ENCODE assay signal across 18 cellular contexts in the genomic region with DNA sequence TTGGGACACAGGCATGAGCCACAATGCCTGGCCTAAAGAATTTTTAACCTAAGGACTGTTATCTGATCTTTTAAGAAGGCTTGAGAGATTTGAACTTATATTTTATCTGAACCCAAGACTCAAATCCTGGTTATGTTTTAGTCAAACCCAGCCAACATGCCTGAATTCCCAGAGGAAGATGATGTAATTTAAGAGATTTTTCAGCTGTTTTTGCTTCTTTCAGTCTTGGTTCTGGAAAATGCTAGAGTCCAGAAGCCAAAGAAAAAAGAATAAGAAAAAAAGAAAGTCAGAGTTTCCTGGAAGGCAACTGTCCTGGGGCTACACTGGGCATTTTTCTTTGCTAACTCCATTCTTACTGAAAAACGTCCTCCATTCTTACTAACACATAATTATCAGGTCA.
"Had no signal": no experiment of that assay in that cellular context is flagged by ENCODE, and none has a peak within 500 bp of the region (broad histone marks: within the 10 kb centered on the region; RNA-seq: fewer than 3 reads in every experiment).

No MANE protein-coding gene starts in this region.

- H3K27me3 ChIP-seq: adrenal gland, body of pancreas, hepatocyte, stomach, tibial nerve, vagina had no signal

- H3K36me3 ChIP-seq: adrenal gland, stomach, tibial nerve, vagina had no signal

- H3K4me3 ChIP-seq: adrenal gland, body of pancreas, hepatocyte, mucosa of descending colon, psoas muscle, stomach, tibial nerve, vagina had no signal

- H3K4me3 Mint-ChIP-seq: activated naive CD4-positive, alpha-beta T cell treated with anti-CD3 and anti-CD28 coated beads for 36 hours; activated T-helper 17 cell treated with anti-CD3 and anti-CD28 coated beads, Interleukin-2, amount 50 U/mL, for 72 hours; natural killer cell had no signal

- H3K9me3 ChIP-seq: adrenal gland, body of pancreas, mucosa of descending colon, psoas muscle, tibial nerve, vagina had no signal

- H3K9me3 Mint-ChIP-seq: natural killer cell had no signal

- ATAC-seq: activated T-helper 17 cell treated with anti-CD3 and anti-CD28 coated beads, Interleukin-2, amount 50 U/mL, for 72 hours; body of pancreas; esophagus mucosa; mucosa of descending colon; natural killer cell; psoas muscle had no signal

- DNase-seq: activated CD4-positive, alpha-beta T cell treated with anti-CD3 and anti-CD28 coated beads, Interleukin-2, amount 50 U/mL, for 1 hour; activated CD4-positive, CD25-positive, alpha-beta regulatory T cell; activated naive CD4-positive, alpha-beta T cell treated with anti-CD3 and anti-CD28 coated beads for 36 hours; activated T-cell treated with anti-CD3 and anti-CD28 coated beads for 4 hours; adrenal gland; body of pancreas; mammary epithelial cell; mucosa of descending colon; natural killer cell; occipital lobe; psoas muscle; stimulated activated CD4-positive, alpha-beta T cell treated with anti-CD3 and anti-CD28 coated beads, Interleukin-4, amount 100 ng/mL, for 4 hours; stomach had no signal

- H3K4me1 Mint-ChIP-seq: activated T-helper 17 cell treated with anti-CD3 and anti-CD28 coated beads, Interleukin-2, amount 50 U/mL, for 72 hours had no signal

- H3K4me1 ChIP-seq: adrenal gland, body of pancreas, psoas muscle, stomach had no signal

- H3K27ac Mint-ChIP-seq: activated naive CD4-positive, alpha-beta T cell treated with anti-CD3 and anti-CD28 coated beads for 36 hours; activated T-helper 17 cell treated with anti-CD3 and anti-CD28 coated beads, Interleukin-2, amount 50 U/mL, for 72 hours; natural killer cell had no signal
